Comparison of ENCODE assay signal across 22 cellular contexts in genomic region chr16:76777721-76778120, GRCh38.
"Had no signal": no experiment of that assay in that cellular context is flagged by ENCODE, and none has a peak within 500 bp of the region (broad histone marks: within the 10 kb centered on the region; RNA-seq: fewer than 3 reads in every experiment).

No MANE protein-coding gene starts in this region.

- H3K4me3 ChIP-seq: K562, SJSA1, SK-N-MC had no signal

- DNase-seq: Kasumi-1, MV-4-11, NCI-H1048, NCI-H1105, NCI-H1436 treated with DMSO at 0.1 percent for 48 hours, NCI-H1694, NCI-H187 treated with DMSO at 0.1 percent for 48 hours, NCI-H2029 treated with DMSO at 0.1 percent for 48 hours, NCI-H2171 treated with DMSO at 0.1 percent for 48 hours, NCI-H345, NCI-H446 treated with DMSO at 0.1 percent for 48 hours, NCI-H510A treated with DMSO at 0.1 percent for 48 hours, NCI-H526, OCI-M1, RPMI8226, SHP77 treated with DMSO at 0.1 percent for 48 hours had no signal

- H3K36me3 ChIP-seq: SJSA1 had no signal

- H3K27ac ChIP-seq: HL-60, KMS-11, SJSA1, SK-N-MC had no signal

- H3K4me2 ChIP-seq: KMS-11 had no signal

- H3K9me3 ChIP-seq: SJSA1 had no signal

- ATAC-seq: K562, Right ventricle myocardium inferior had no signal

- H3K4me1 ChIP-seq: SJSA1 had no signal

- H3K27me3 ChIP-seq: SJSA1 had no signal
